In genomic region chr2:40451926-40452605, GRCh38 we compare ENCODE assay signal across 8 cellular contexts. TPM values are rescaled to one million over a fixed set of nuclear protein-coding genes. Genes with fewer than 3 reads are reported as not detected.
DNase-seq lines count a peak whose midpoint lies in the region; ATAC-seq and TF ChIP-seq lines count a peak whose summit lies in the region.

TSS of gene SLC8A1 (minus strand) at chr2:40452090.

- H3K36me3 Mint-ChIP-seq in CD4-positive, alpha-beta T cell (ENCODE audit: low read depth), result no peaks in the 10 kb centered on the region

- H3K27ac Mint-ChIP-seq in CD4-positive, alpha-beta T cell, result no peak within 1 kb of the TSS

- H3K4me3 Mint-ChIP-seq in CD4-positive, alpha-beta T cell, result peak within 1 kb of the TSS; percentile 79

- peak within 1 kb of the TSS; percentile 85 for H3K4me2 ChIP-seq in PC-3 (ENCODE audit: low read length)

- no peaks in the 10 kb centered on the region for H3K79me2 ChIP-seq in PC-3 (ENCODE audit: low read length)

- no peak for TF ChIP-seq CTCF in CD4-positive, alpha-beta T cell (IDR thresholded peaks at IDR 0.05)
- TF ChIP-seq CTCF in PC-3 (conservative IDR thresholded peaks at IDR 0.05; ENCODE audit: low read depth, low read length), result no peak

- peak within 1 kb of the TSS; percentile 69 for H3K4me3 ChIP-seq in PC-3 (ENCODE audit: low read length)

- CTCF ChIA-PET in CD4-positive, alpha-beta T cell (lab: Charles Lee), result no interaction called here
- CTCF ChIA-PET in PC-3 (lab: Charles Lee), result no interaction called here

- H2AFZ ChIP-seq in PC-3 (ENCODE audit: low read length), result peak within 1 kb of the TSS; percentile 83

- no peak within 1 kb of the TSS for H3K9ac ChIP-seq in PC-3 (ENCODE audit: low read length)

- POLR2A ChIA-PET in CD4-positive, alpha-beta T cell (lab: Charles Lee), result no interaction called here
- POLR2A ChIA-PET in PC-3 (lab: Charles Lee; ENCODE audit: unreplicated experiment), result no interaction called here

- peaks cover 51% of the 10 kb centered on the region for H3K27me3 Mint-ChIP-seq in CD4-positive, alpha-beta T cell

- 0 out of 2 replicates have a peak, but pooled peaks cover 2% of the 10 kb centered on the region for H3K4me1 ChIP-seq in PC-3 (ENCODE audit: insufficient read depth, low read length)

- H3K27me3 ChIP-seq in CD4-positive, alpha-beta T cell (ENCODE audit: control insufficient read depth, insufficient read depth, low read length), result peaks cover 14% of the 10 kb centered on the region
- H3K27me3 ChIP-seq in PC-3 (ENCODE audit: low read length), result no peaks in the 10 kb centered on the region

- H3K9me3 ChIP-seq in CD4-positive, alpha-beta T cell (ENCODE audit: control insufficient read depth, low read length), result no peaks in the 10 kb centered on the region
- H3K9me3 ChIP-seq in PC-3 (ENCODE audit: low read length), result no peaks in the 10 kb centered on the region

- no peak for ATAC-seq in CD4-positive, alpha-beta T cell (ENCODE audit: poor library complexity)
- ATAC-seq in GM21381 (IDR thresholded peaks at IDR 0.05; ENCODE audit: unreplicated experiment) (peak; percentile 45), PC-3 (peak; percentile 7; the same call in 1 of the 2 replicates), HG03457 (IDR thresholded peaks at IDR 0.05; ENCODE audit: unreplicated experiment) (no peak)

- no peak within 1 kb of the TSS for H3K27ac ChIP-seq in CD4-positive, alpha-beta T cell (ENCODE audit: low read depth, low read length)
- H3K27ac ChIP-seq in PC-3 (ENCODE audit: low read length), result no peak within 1 kb of the TSS
- H3K27ac ChIP-seq in substantia nigra (ENCODE audit: low read depth, low read length, poor library complexity, severe bottlenecking), result peak within 1 kb of the TSS; percentile 48

- H3K9me2 ChIP-seq in PC-3 (replicated peaks; ENCODE audit: low read length), result no peaks in the 10 kb centered on the region

- BruUV-seq in PC-3 (replicated peaks; lab: Mats Ljungman, UMichigan), result no TSS peak

- H3K36me3 ChIP-seq in PC-3 (ENCODE audit: low read depth, low read length), result no peaks in the 10 kb centered on the region

- intact Hi-C loops in CD4-positive, alpha-beta T cell (cut with DNase I, micrococcal nuclease), result no loop called here
- intact Hi-C loops in PC-3 (cut with micrococcal nuclease), result loop anchor here (5.0 to 10.0 kb wide), 3 partner anchors 205 to 537 kb away; no protein-coding TSS in a partner anchor

- H3K4me1 Mint-ChIP-seq in CD4-positive, alpha-beta T cell (ENCODE audit: low read depth), result peaks cover 21% of the 10 kb centered on the region

- H4K20me1 ChIP-seq in PC-3 (ENCODE audit: low read length), result no peaks in the 10 kb centered on the region

- H3F3A ChIP-seq in PC-3 (ENCODE audit: low read length, unreplicated experiment), result no peaks in the 10 kb centered on the region

- DNase-seq in CD4-positive, alpha-beta T cell, result no peak
- DNase-seq in PC-3 (no peak), dermis blood vessel endothelial cell (peak; percentile 33), lung microvascular endothelial cell (ENCODE audit: low read depth in 2 of 2) (peak; percentile 16 to 40), substantia nigra (lab: John Stamatoyannopoulos, UW) (peak in 4 of 49 donors; percentile 14 to 48 (median 30)), middle frontal gyrus (ENCODE audit: extremely low spot score, low spot score) (no peak)

- H3K9me3 Mint-ChIP-seq in CD4-positive, alpha-beta T cell, result no peaks in the 10 kb centered on the region

RNA-seq across cellular contexts. Expression of gene SLC8A1, which starts in this region (rescaled TPM):
- under 1 TPM; 0.47 to 0.59 TPM for total RNA-seq in CD4-positive, alpha-beta T cell
- total RNA-seq in PC-3 (2014; rRNA removed) (1.3 and 1.6 TPM in 2 replicates), dermis blood vessel endothelial cell (0.47 and 1.5 TPM in 2 replicates), lung microvascular endothelial cell (under 0.01 and 0.44 TPM in 2 replicates)

Comparison
In these comparisons a context has a peak if more than half of its experiments do, and no peak if none do; other contexts are left out.
1. Peak in DNase-seq in lung microvascular endothelial cell; RNA of the gene not detected or under 1 TPM.
2. ATAC-seq: peak in GM21381 (single experiment) and PC-3 (single experiment); none in CD4-positive, alpha-beta T cell (single experiment) and HG03457 (single experiment).